In the genomic region with DNA sequence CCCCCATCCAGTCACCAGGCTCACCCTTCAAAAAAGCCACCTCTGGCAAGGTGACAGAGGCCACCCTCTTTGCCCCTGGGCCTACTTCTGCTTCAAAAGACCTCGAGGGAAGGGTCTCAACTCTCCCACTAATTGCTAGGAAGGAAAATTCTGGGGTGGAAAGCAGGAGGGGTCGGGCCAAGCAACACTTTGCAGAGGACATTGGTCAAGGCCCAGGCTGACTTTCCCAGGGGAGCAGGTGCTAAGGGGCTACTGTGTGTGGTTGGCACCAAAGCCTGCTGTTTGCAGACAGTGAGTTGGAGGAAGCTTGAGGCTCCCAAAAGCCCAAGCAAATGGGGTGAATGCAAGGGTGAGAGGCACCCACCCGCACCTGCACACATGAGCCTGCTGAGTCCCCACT, we compare ENCODE assay signal across 18 cellular contexts. TPM values are rescaled to one million over a fixed set of nuclear protein-coding genes. Genes with fewer than 3 reads are reported as not detected.
DNase-seq lines count a peak whose midpoint lies in the region; ATAC-seq and TF ChIP-seq lines count a peak whose summit lies in the region.
"Had no signal": no experiment of that assay in that cellular context is flagged by ENCODE, and none has a peak within 500 bp of the region (broad histone marks: within the 10 kb centered on the region; RNA-seq: fewer than 3 reads in every experiment).

No MANE protein-coding gene starts in this region.

- H3K27ac ChIP-seq in IMR-90 (ENCODE audit: insufficient read depth, low read length) (no peak overlapping the region), endodermal cell (ENCODE audit: low read depth, low read length) (no peak overlapping the region)
- H3K27ac ChIP-seq: BLaER1 had no signal

- no peak overlapping the region for H4K91ac ChIP-seq in IMR-90 (ENCODE audit: insufficient read depth, low read depth, low read length)

- H2AK5ac ChIP-seq in IMR-90 (ENCODE audit: low read depth, low read length): no peak overlapping the region

- H3K4me1 ChIP-seq in IMR-90 (ENCODE audit: control insufficient read depth, insufficient read depth, low read length) (no peaks in the 10 kb centered on the region), endodermal cell (ENCODE audit: control insufficient read depth, insufficient read depth, low read length) (no peaks in the 10 kb centered on the region)
- H3K4me1 ChIP-seq: BLaER1 had no signal

- H3K4me2 ChIP-seq in IMR-90 (ENCODE audit: low read depth, low read length): no peak overlapping the region
- H3K4me2 ChIP-seq: BLaER1 had no signal

- no peak overlapping the region for H3K56ac ChIP-seq in IMR-90 (ENCODE audit: extremely low read depth, insufficient read depth, low read length)

- H3K9me3 ChIP-seq in IMR-90 (ENCODE audit: control insufficient read depth, insufficient read depth, low read length) (peaks cover 5% of the 10 kb centered on the region; the same call in 1 of the 2 replicates), endodermal cell (ENCODE audit: control insufficient read depth, low read length) (no peaks in the 10 kb centered on the region)
- H3K9me3 ChIP-seq: BLaER1 had no signal

- H2BK120ac ChIP-seq in IMR-90 (ENCODE audit: low read depth, low read length): no peak overlapping the region

- H2BK5ac ChIP-seq in IMR-90 (ENCODE audit: low read depth, low read length, poor library complexity, severe bottlenecking): no peak overlapping the region

- no peak overlapping the region for H3K9ac ChIP-seq in IMR-90 (ENCODE audit: low read depth, low read length)
- no peak overlapping the region for H3K9ac ChIP-seq in endodermal cell (ENCODE audit: extremely low read depth, low read length, poor library complexity, severe bottlenecking)
- H3K9ac ChIP-seq: BLaER1 had no signal

- dilution Hi-C loops in IMR-90 (cut with HindIII; ENCODE audit: low sequenced_read_pairs, unreplicated experiment): no loop called here

- H3K9me3 Mint-ChIP-seq in activated T-cell treated with anti-CD3 and anti-CD28 coated beads, Interleukin-2, amount 50 U/mL, for 24 hours: no peaks in the 10 kb centered on the region
- no peaks in the 10 kb centered on the region for H3K9me3 Mint-ChIP-seq in endodermal cell
- H3K9me3 Mint-ChIP-seq in immature natural killer cell: no peaks in the 10 kb centered on the region
- H3K9me3 Mint-ChIP-seq: H9 had no signal

- no peak for TF ChIP-seq RAD21 in IMR-90 (IDR thresholded peaks at IDR 0.05; ENCODE audit: low read length)

- no peak overlapping the region for H3K4me3 Mint-ChIP-seq in activated T-cell treated with anti-CD3 and anti-CD28 coated beads, Interleukin-2, amount 50 U/mL, for 24 hours
- H3K4me3 Mint-ChIP-seq in endodermal cell: no peak overlapping the region
- no peak overlapping the region for H3K4me3 Mint-ChIP-seq in immature natural killer cell
- H3K4me3 Mint-ChIP-seq: CD14-positive monocyte; CD4-positive, alpha-beta memory T cell; H9 had no signal

- no peak overlapping the region for H3K4ac ChIP-seq in IMR-90 (ENCODE audit: low read depth, low read length)

- H4K20me1 ChIP-seq in IMR-90 (ENCODE audit: insufficient read depth, low read length): no peaks in the 10 kb centered on the region
- H4K20me1 ChIP-seq: BLaER1 had no signal

- H3K23ac ChIP-seq in IMR-90 (ENCODE audit: low read depth, low read length): no peak overlapping the region

- H3K14ac ChIP-seq in IMR-90 (replicated peaks; ENCODE audit: low read depth, low read length): no peak overlapping the region

- POLR2A ChIA-PET in IMR-90 (lab: Charles Lee; ENCODE audit: unreplicated experiment): no interaction called here

- peak overlapping the region; percentile 11 for H2AFZ ChIP-seq in IMR-90 (replicated peaks; ENCODE audit: low read length, poor library complexity)

- no peak overlapping the region for H4K5ac ChIP-seq in IMR-90 (ENCODE audit: low read depth, low read length)

- H3K79me1 ChIP-seq in IMR-90 (ENCODE audit: low read depth in 1 of 2, low read length in 2 of 2): no peaks in the 10 kb centered on the region

- H3K36me3 Mint-ChIP-seq in activated T-cell treated with anti-CD3 and anti-CD28 coated beads, Interleukin-2, amount 50 U/mL, for 24 hours (ENCODE audit: low read depth): no peaks in the 10 kb centered on the region
- H3K36me3 Mint-ChIP-seq in endodermal cell (ENCODE audit: low read depth) (no peaks in the 10 kb centered on the region), immature natural killer cell (no peaks in the 10 kb centered on the region)
- H3K36me3 Mint-ChIP-seq: CD14-positive monocyte; CD4-positive, alpha-beta memory T cell had no signal

- 80% methylated on average over 1 of the region's 3 CpGs; no CpG with 5 or more reads in 1 of the 2 experiments for WGBS in IMR-90 (ENCODE audit: extremely low coverage in 2 of 2, insufficient read length in 1 of 2), 2 experiments
- WGBS in endodermal cell (ENCODE audit: insufficient coverage in 1 of 2, insufficient read length in 1 of 2), 2 experiments: 74% methylated on average over 3 of the region's 3 CpGs; no CpG with 5 or more reads in 1 of the 2 experiments

- TF ChIP-seq CTCF in IMR-90 (conservative IDR thresholded peaks at IDR 0.05; ENCODE audit: low read depth, low read length) (no peak), endodermal cell (conservative IDR thresholded peaks at IDR 0.05) (no peak)

- no TSS peak for BruUV-seq in IMR-90 (replicated peaks; lab: Mats Ljungman, UMichigan)

- no peaks in the 10 kb centered on the region for H3K9me1 ChIP-seq in IMR-90 (ENCODE audit: insufficient read depth, low read length)

- DNase-seq in activated T-cell treated with anti-CD3 and anti-CD28 coated beads, Interleukin-2, amount 50 U/mL, for 1 hour: peak; percentile 1
- DNase-seq in activated T-cell treated with anti-CD3 and anti-CD28 coated beads, Interleukin-2, amount 50 U/mL, for 24 hours: no peak
- DNase-seq in IMR-90 (no peak), endodermal cell (peak; percentile 22), sciatic nerve (ENCODE audit: low spot score) (peak; percentile 22), immature natural killer cell (no peak)
- DNase-seq: 8988T; CD4-positive, alpha-beta memory T cell; DMS153; DMS79; GDM1; H9 had no signal

- ATAC-seq in IMR-90 (ENCODE audit: low read depth): no peak
- no peak for ATAC-seq in sciatic nerve
- no peak for ATAC-seq in GM21528 (IDR thresholded peaks at IDR 0.05; ENCODE audit: low FRiP score, unreplicated experiment)

- intact Hi-C loops in IMR-90 (cut with micrococcal nuclease): no loop called here
- intact Hi-C loops in sciatic nerve (cut with DNase I): no loop called here

- H2AK9ac ChIP-seq in IMR-90 (replicated peaks; ENCODE audit: low read depth, low read length, poor library complexity): no peak overlapping the region

- peaks cover 8% of the 10 kb centered on the region for H3K27me3 Mint-ChIP-seq in activated T-cell treated with anti-CD3 and anti-CD28 coated beads, Interleukin-2, amount 50 U/mL, for 24 hours
- H3K27me3 Mint-ChIP-seq in endodermal cell (ENCODE audit: insufficient read depth): peaks cover 5% of the 10 kb centered on the region
- H3K27me3 Mint-ChIP-seq in immature natural killer cell (ENCODE audit: low read depth in 3 of 3): peaks cover 0 to 5% (median 3%) of the 10 kb centered on the region in 3 donors

- no peaks in the 10 kb centered on the region for H3K27me3 ChIP-seq in IMR-90 (ENCODE audit: control insufficient read depth, insufficient read depth, low read length)
- no peaks in the 10 kb centered on the region for H3K27me3 ChIP-seq in endodermal cell (ENCODE audit: control insufficient read depth, insufficient read depth, low read length, poor library complexity, severe bottlenecking)
- H3K27me3 ChIP-seq: BLaER1 had no signal

- no peak overlapping the region for H3K27ac Mint-ChIP-seq in activated T-cell treated with anti-CD3 and anti-CD28 coated beads, Interleukin-2, amount 50 U/mL, for 24 hours
- H3K27ac Mint-ChIP-seq in endodermal cell (no peak overlapping the region), immature natural killer cell (no peak overlapping the region)
- H3K27ac Mint-ChIP-seq: CD14-positive monocyte, H9 had no signal

- in situ Hi-C loops in IMR-90 (cut with MboI; ENCODE audit: low sequenced_read_pairs): no loop called here

- H4K8ac ChIP-seq in IMR-90 (ENCODE audit: low read depth in 2 of 2, low read length in 2 of 2): no peak overlapping the region

- no peak overlapping the region for H2BK15ac ChIP-seq in IMR-90 (ENCODE audit: low read depth, low read length)

- H3K4me3 ChIP-seq in IMR-90 (ENCODE audit: insufficient read depth, low read depth, low read length) (no peak overlapping the region), endodermal cell (ENCODE audit: low read length) (no peak overlapping the region)
- H3K4me3 ChIP-seq: BLaER1 had no signal

- H2BK20ac ChIP-seq in IMR-90 (ENCODE audit: low read depth, low read length): no peak overlapping the region

- no peak for TF ChIP-seq POLR2A in IMR-90 (IDR thresholded peaks at IDR 0.05; ENCODE audit: low read depth, low read length)

- H3K36me3 ChIP-seq in IMR-90 (ENCODE audit: control insufficient read depth, insufficient read depth, low read length): no peaks in the 10 kb centered on the region
- no peaks in the 10 kb centered on the region for H3K36me3 ChIP-seq in endodermal cell (ENCODE audit: control insufficient read depth, insufficient read depth, low read length)
- H3K36me3 ChIP-seq: BLaER1 had no signal

- CTCF ChIA-PET in IMR-90 (lab: Yijun Ruan, JAX): no interaction called here

- no peak overlapping the region for H3K18ac ChIP-seq in IMR-90 (ENCODE audit: low read depth, low read length)

- no peaks in the 10 kb centered on the region for H3K4me1 Mint-ChIP-seq in activated T-cell treated with anti-CD3 and anti-CD28 coated beads, Interleukin-2, amount 50 U/mL, for 24 hours (ENCODE audit: low read depth)
- peaks cover 6% of the 10 kb centered on the region for H3K4me1 Mint-ChIP-seq in endodermal cell
- H3K4me1 Mint-ChIP-seq in immature natural killer cell: no peaks in the 10 kb centered on the region
- H3K4me1 Mint-ChIP-seq: CD14-positive monocyte; CD4-positive, alpha-beta memory T cell had no signal

TF ChIP-seq in IMR-90, 13 proteins besides CTCF, POLR2A, EP300 and RAD21:
- TF ChIP-seq NFE2L2 (IDR thresholded peaks at IDR 0.05; ENCODE audit: low read depth, low read length): no peak
- TF ChIP-seq MAZ (IDR thresholded peaks at IDR 0.05; ENCODE audit: borderline replicate concordance, low read depth, low read length): no peak
- TF ChIP-seq RFX5 (IDR thresholded peaks at IDR 0.05; ENCODE audit: low read depth, low read length): no peak
- TF ChIP-seq SMC3 (IDR thresholded peaks at IDR 0.05; ENCODE audit: low read depth, low read length): no peak
- no peak for TF ChIP-seq CHD1 (IDR thresholded peaks at IDR 0.05; ENCODE audit: low read depth, low read length)

RNA-seq across cellular contexts. Expression of gene VSTM2B, which starts 28.6 kb away (rescaled TPM):
- total RNA-seq in IMR-90 (2012; rRNA removed): not detected in 2 replicates
- polyA plus RNA-seq in IMR-90 (2012; rRNA removed): not detected in 2 replicates
- polyA plus RNA-seq in IMR-90 (2012; cell fraction: cytosol; rRNA removed): not detected in 2 replicates
- not detected in 2 replicates for polyA plus RNA-seq in IMR-90 (2012; cell fraction: nucleus; rRNA removed; ENCODE audit: low replicate concordance)
- under 1 TPM in 1 of 2 donors, not detected in 1; 0.18 TPM for total RNA-seq in endodermal cell
- polyA plus RNA-seq in endodermal cell (2013, experiment 1 of 2): 1.0 TPM
- polyA plus RNA-seq in endodermal cell (2013, experiment 2 of 2): 1.5 TPM
- total RNA-seq in sciatic nerve: not detected
- polyA plus RNA-seq in immature natural killer cell: under 1 TPM in 2 of 3 donors, not detected in 1; 0.41 to 0.48 TPM
- total RNA-seq: A673; CD4-positive, alpha-beta memory T cell; Daoy had no signal
- polyA plus RNA-seq: AG04450; CD14-positive monocyte; CD4-positive, alpha-beta memory T cell had no signal

Comparison
In these comparisons a context has a peak if more than half of its experiments do, and no peak if none do; other contexts are left out.
1. DNase-seq: peak in activated T-cell treated with anti-CD3 and anti-CD28 coated beads, Interleukin-2, amount 50 U/mL, for 1 hour (single experiment), endodermal cell (single experiment) and sciatic nerve (single experiment); none in activated T-cell treated with anti-CD3 and anti-CD28 coated beads, Interleukin-2, amount 50 U/mL, for 24 hours (single experiment), IMR-90 (single experiment) and immature natural killer cell (0 of 3).